14 cellular contexts compared by ENCODE assay signal in genomic region chr5:27125856-27126255, GRCh38.
DNase-seq lines count a peak whose midpoint lies in the region; ATAC-seq and TF ChIP-seq lines count a peak whose summit lies in the region.
"Had no signal": no experiment of that assay in that cellular context is flagged by ENCODE, and none has a peak within 500 bp of the region (broad histone marks: within the 10 kb centered on the region; RNA-seq: fewer than 3 reads in every experiment).

No MANE protein-coding gene starts in this region.

- no peak overlapping the region for H4K5ac ChIP-seq in mesendoderm (ENCODE audit: low read length)

- no peaks in the 10 kb centered on the region for H3K79me2 ChIP-seq in mesendoderm (ENCODE audit: control insufficient read depth, insufficient read depth, low read length)

- no peak overlapping the region for H3K27ac ChIP-seq in cardiac muscle cell
- H3K27ac ChIP-seq in mesendoderm (ENCODE audit: low read depth, low read length) = no peak overlapping the region
- H3K27ac ChIP-seq in gastroesophageal sphincter = no peak overlapping the region
- H3K27ac ChIP-seq in Peyer's patch = no peak overlapping the region
- H3K27ac ChIP-seq: 22Rv1, HL-60 had no signal

- H2AK5ac ChIP-seq in mesendoderm (ENCODE audit: low read length) = no peak overlapping the region

- no peak for ATAC-seq in left ventricle myocardium superior
- no peak for ATAC-seq in gastroesophageal sphincter

- no peaks in the 10 kb centered on the region for H3K9me3 ChIP-seq in cardiac muscle cell (ENCODE audit: low read depth)
- no peaks in the 10 kb centered on the region for H3K9me3 ChIP-seq in gastroesophageal sphincter
- H3K9me3 ChIP-seq in Peyer's patch = no peaks in the 10 kb centered on the region
- H3K9me3 ChIP-seq: Caco-2 had no signal

- no peaks in the 10 kb centered on the region for H3K79me1 ChIP-seq in mesendoderm (ENCODE audit: low read length)

- no peak overlapping the region for H3K18ac ChIP-seq in mesendoderm (ENCODE audit: low read length)

- H4K8ac ChIP-seq in mesendoderm (ENCODE audit: low read depth, low read length) = no peak overlapping the region

- H2BK15ac ChIP-seq in mesendoderm (replicated peaks; ENCODE audit: low read depth) = no peak overlapping the region

- H3K4me2 ChIP-seq in mesendoderm (ENCODE audit: low read length) = no peak overlapping the region

- no peak for TF ChIP-seq EP300 in gastroesophageal sphincter (IDR thresholded peaks at IDR 0.05)

- no peaks in the 10 kb centered on the region for H3K36me3 ChIP-seq in cardiac muscle cell
- H3K36me3 ChIP-seq in mesendoderm (ENCODE audit: control insufficient read depth, insufficient read depth, low read length) = no peaks in the 10 kb centered on the region
- H3K36me3 ChIP-seq in gastroesophageal sphincter = no peaks in the 10 kb centered on the region
- H3K36me3 ChIP-seq in Peyer's patch = no peaks in the 10 kb centered on the region

- DNase-seq in cardiac muscle cell (ENCODE audit: low read depth in 1 of 2, low spot score in 1 of 2) = peak; percentile 3 to 76
- DNase-seq in left ventricle myocardium superior = no peak
- DNase-seq in brain pericyte (ENCODE audit: low read depth, low spot score) = peak; percentile 5
- peak; percentile 5 for DNase-seq in mesendoderm
- no peak for DNase-seq in Peyer's patch
- DNase-seq in NCI-H2081 (lab: John Stamatoyannopoulos, UW) = no peak
- DNase-seq: Caco-2; CD8-positive, alpha-beta memory T cell; DND-41; GDM1; H7 had no signal

- no peaks in the 10 kb centered on the region for H3K27me3 ChIP-seq in cardiac muscle cell
- H3K27me3 ChIP-seq in mesendoderm (ENCODE audit: insufficient read depth, low read length, poor library complexity) = no peaks in the 10 kb centered on the region
- H3K27me3 ChIP-seq in gastroesophageal sphincter = no peaks in the 10 kb centered on the region
- H3K27me3 ChIP-seq in Peyer's patch = no peaks in the 10 kb centered on the region

- TF ChIP-seq POLR2A in gastroesophageal sphincter (IDR thresholded peaks at IDR 0.05) = no peak
- TF ChIP-seq POLR2A in Peyer's patch (IDR thresholded peaks at IDR 0.05) = no peak

- TF ChIP-seq CTCF in cardiac muscle cell (IDR thresholded peaks at IDR 0.05; ENCODE audit: low read depth, low read length) = no peak
- no peak for TF ChIP-seq CTCF in gastroesophageal sphincter (IDR thresholded peaks at IDR 0.05)
- no peak for TF ChIP-seq CTCF in Peyer's patch (IDR thresholded peaks at IDR 0.05)

- no peak overlapping the region for H3K4ac ChIP-seq in mesendoderm (ENCODE audit: low read depth, low read length)

- H3K23ac ChIP-seq in mesendoderm (ENCODE audit: low read length) = no peak overlapping the region

- WGBS in mesendoderm (ENCODE audit: extremely low coverage, insufficient coverage, low lambda C conversion rate) = no CpG with 5 or more reads among the region's 2 CpGs
- WGBS in gastroesophageal sphincter (ENCODE audit: low coverage in 1 of 2), 2 donors = 79 to 92% methylated on average over 2 of the region's 2 CpGs

- H3K4me1 ChIP-seq in cardiac muscle cell (ENCODE audit: low read depth) = no peaks in the 10 kb centered on the region
- no peaks in the 10 kb centered on the region for H3K4me1 ChIP-seq in mesendoderm (ENCODE audit: control insufficient read depth, low read depth, low read length)
- no peaks in the 10 kb centered on the region for H3K4me1 ChIP-seq in gastroesophageal sphincter
- no peaks in the 10 kb centered on the region for H3K4me1 ChIP-seq in Peyer's patch
- H3K4me1 ChIP-seq: Caco-2 had no signal

- intact Hi-C loops in left ventricle myocardium superior (cut with micrococcal nuclease) = no loop called here

- H2BK120ac ChIP-seq in mesendoderm (ENCODE audit: low read depth, low read length) = no peak overlapping the region

- H3K4me3 ChIP-seq in cardiac muscle cell (no peak overlapping the region), mesendoderm (ENCODE audit: low read length) (no peak overlapping the region), gastroesophageal sphincter (no peak overlapping the region), Peyer's patch (no peak overlapping the region)

- no peak overlapping the region for H3K56ac ChIP-seq in mesendoderm (ENCODE audit: low read length)

- H3K9ac ChIP-seq in mesendoderm (ENCODE audit: low read length) = no peak overlapping the region

- no peak overlapping the region for H2BK5ac ChIP-seq in mesendoderm (ENCODE audit: low read length)

Comparison
In these comparisons a context has a peak if more than half of its experiments do, and no peak if none do; other contexts are left out.
1. DNase-seq: peak in cardiac muscle cell (2 of 2), brain pericyte (single experiment) and mesendoderm (single experiment); none in left ventricle myocardium superior (single experiment), Peyer's patch (0 of 3) and NCI-H2081 (0 of 2).